1 cellular context compared by ENCODE assay signal in genomic region chr2:71747573-71747972, GRCh38.
TF ChIP-seq lines count a peak whose summit lies in the region.

No MANE protein-coding gene starts in this region.

TF ChIP-seq in WTC11, 78 proteins besides CTCF, POLR2A, EP300 and RAD21 (continued from another document):
- no peak for TF ChIP-seq ZNF281 (CRISPR knock-in tag; IDR thresholded peaks at IDR 0.05)
- TF ChIP-seq ZNF396 (CRISPR knock-in tag; IDR thresholded peaks at IDR 0.05; ENCODE audit: borderline replicate concordance), result no peak
- TF ChIP-seq E2F5 (CRISPR knock-in tag; IDR thresholded peaks at IDR 0.05), result no peak
- no peak for TF ChIP-seq IRF1 (CRISPR knock-in tag; IDR thresholded peaks at IDR 0.05)
- no peak for TF ChIP-seq CREM (CRISPR knock-in tag; IDR thresholded peaks at IDR 0.05)
- no peak for TF ChIP-seq ATF1 (CRISPR knock-in tag; IDR thresholded peaks at IDR 0.05)
- no peak for TF ChIP-seq SMAD4 (CRISPR knock-in tag; IDR thresholded peaks at IDR 0.05)
- no peak for TF ChIP-seq AFF4 (CRISPR knock-in tag; IDR thresholded peaks at IDR 0.05; ENCODE audit: borderline replicate concordance)
- no peak for TF ChIP-seq NFE2L1 (CRISPR knock-in tag; IDR thresholded peaks at IDR 0.05)
- TF ChIP-seq FOXP1 (CRISPR knock-in tag; IDR thresholded peaks at IDR 0.05; ENCODE audit: borderline replicate concordance), result no peak
- TF ChIP-seq PRDM15 (CRISPR knock-in tag; IDR thresholded peaks at IDR 0.05), result no peak
